18 cellular contexts compared by ENCODE assay signal in genomic region chr14:104307246-104307626, GRCh38.
"Had no signal": no experiment of that assay in that cellular context is flagged by ENCODE, and none has a peak within 500 bp of the region (broad histone marks: within the 10 kb centered on the region; RNA-seq: fewer than 3 reads in every experiment).

No MANE protein-coding gene starts in this region.

- H3K4me1 ChIP-seq: foreskin keratinocyte, lower lobe of right lung, right atrium auricular region, testis, tibial nerve, upper lobe of right lung, vagina had no signal

- H3K27ac ChIP-seq: coronary artery, foreskin keratinocyte, lower lobe of right lung, right atrium auricular region, testis, tibial nerve, upper lobe of right lung, vagina had no signal

- DNase-seq: effector CD4-positive, alpha-beta T cell; endodermal cell; erythroblast; foreskin keratinocyte; hippocampal formation; kidney glomerular epithelial cell; mesendoderm; naive B cell; stimulated activated CD4-positive, alpha-beta T cell treated with anti-CD3 and anti-CD28 coated beads, Interleukin-4, amount 100 ng/mL, for 24 hours; testis; upper lobe of right lung had no signal

- H3K9me3 ChIP-seq: lower lobe of right lung, testis, upper lobe of right lung, vagina had no signal

- H3K27me3 ChIP-seq: foreskin keratinocyte, right atrium auricular region, testis, tibial nerve, upper lobe of right lung, vagina had no signal

- H3K4me3 ChIP-seq: coronary artery, lower lobe of right lung, right atrium auricular region, testis, tibial nerve, upper lobe of right lung, vagina had no signal

- ATAC-seq: foreskin keratinocyte; left lobe of liver; lower lobe of right lung; stimulated activated memory B cell treated with anti-CD40 and anti-IgM and Interleukin-4, amounts not matched to agents 10 μg/mL and 1 μg/mL and 100 μg/mL, for 72 hours; upper lobe of right lung had no signal

- H3K36me3 ChIP-seq: lower lobe of right lung, right atrium auricular region, tibial nerve, upper lobe of right lung, vagina had no signal
